Comparison of ENCODE assay signal across 16 cellular contexts in genomic region chr15:43410572-43411214, GRCh38. TPM values are rescaled to one million over a fixed set of nuclear protein-coding genes. Genes with fewer than 3 reads are reported as not detected.
DNase-seq lines count a peak whose midpoint lies in the region; ATAC-seq and TF ChIP-seq lines count a peak whose summit lies in the region.
"Had no signal": no experiment of that assay in that cellular context is flagged by ENCODE, and none has a peak within 500 bp of the region (broad histone marks: within the 10 kb centered on the region; RNA-seq: fewer than 3 reads in every experiment).

No MANE protein-coding gene starts in this region.

- H3K9me3 Mint-ChIP-seq in endodermal cell = no peaks in the 10 kb centered on the region
- no peaks in the 10 kb centered on the region for H3K9me3 Mint-ChIP-seq in neural progenitor cell
- H3K9me3 Mint-ChIP-seq: activated naive CD4-positive, alpha-beta T cell treated with anti-CD3 and anti-CD28 coated beads, Interleukin-2, amount 50 U/mL, for 24 hours had no signal

- H4K20me1 ChIP-seq in neural progenitor cell (ENCODE audit: low read depth) = peaks cover 4% of the 10 kb centered on the region

- peaks cover 88% of the 10 kb centered on the region for H3K36me3 Mint-ChIP-seq in endodermal cell (ENCODE audit: low read depth)
- peaks cover 63% of the 10 kb centered on the region for H3K36me3 Mint-ChIP-seq in neural progenitor cell

- no peaks in the 10 kb centered on the region for H3K27me3 Mint-ChIP-seq in endodermal cell (ENCODE audit: insufficient read depth)
- H3K27me3 Mint-ChIP-seq in neural progenitor cell (ENCODE audit: insufficient read depth, low read depth) = peaks cover 2% of the 10 kb centered on the region
- H3K27me3 Mint-ChIP-seq: activated naive CD4-positive, alpha-beta T cell treated with anti-CD3 and anti-CD28 coated beads, Interleukin-2, amount 50 U/mL, for 24 hours had no signal

- H3K36me3 ChIP-seq in RWPE2 (ENCODE audit: low read depth) = peaks cover 96% of the 10 kb centered on the region
- peaks cover 95% of the 10 kb centered on the region for H3K36me3 ChIP-seq in endodermal cell (ENCODE audit: control insufficient read depth, insufficient read depth, low read length)
- H3K36me3 ChIP-seq in neural progenitor cell = peaks cover 31% of the 10 kb centered on the region

- 93 to 100% methylated on average over 4 to 5 of the region's 5 CpGs for WGBS in endodermal cell (ENCODE audit: insufficient coverage in 1 of 2, insufficient read length in 1 of 2), 2 experiments

- peaks cover 13% of the 10 kb centered on the region for H3F3A ChIP-seq in neural progenitor cell (ENCODE audit: low read depth)

- H3K27ac ChIP-seq in RWPE2 (ENCODE audit: poor library complexity, severe bottlenecking) = no peak overlapping the region
- no peak overlapping the region for H3K27ac ChIP-seq in endodermal cell (ENCODE audit: low read depth, low read length)
- no peak overlapping the region for H3K27ac ChIP-seq in neural progenitor cell
- H3K27ac ChIP-seq: prostate gland had no signal

- peak; percentile 23; the same call in 1 of the 3 replicates for ATAC-seq in RWPE2 (ENCODE audit: low read depth)
- ATAC-seq in Right ventricle myocardium superior (ENCODE audit: poor library complexity) = no peak
- no peak for ATAC-seq in HG03439 (IDR thresholded peaks at IDR 0.05; ENCODE audit: unreplicated experiment)

- H3K27me3 ChIP-seq in RWPE2 (ENCODE audit: insufficient read depth, poor library complexity, severe bottlenecking) (no peaks in the 10 kb centered on the region), endodermal cell (ENCODE audit: control insufficient read depth, insufficient read depth, low read length, poor library complexity, severe bottlenecking) (no peaks in the 10 kb centered on the region), neural progenitor cell (no peaks in the 10 kb centered on the region)

- H3K4me1 Mint-ChIP-seq in endodermal cell (peaks cover 3% of the 10 kb centered on the region), neural progenitor cell (no peaks in the 10 kb centered on the region)
- H3K4me1 Mint-ChIP-seq: activated naive CD4-positive, alpha-beta T cell treated with anti-CD3 and anti-CD28 coated beads, Interleukin-2, amount 50 U/mL, for 24 hours had no signal

- intact Hi-C loops in Right ventricle myocardium superior (cut with DNase I) = no loop called here

- no peaks in the 10 kb centered on the region for H3K4me1 ChIP-seq in RWPE2 (ENCODE audit: insufficient read depth, poor library complexity, severe bottlenecking)
- H3K4me1 ChIP-seq in endodermal cell (ENCODE audit: control insufficient read depth, insufficient read depth, low read length) = peaks cover 3% of the 10 kb centered on the region
- H3K4me1 ChIP-seq in neural progenitor cell = no peaks in the 10 kb centered on the region
- H3K4me1 ChIP-seq: prostate gland had no signal

- H3K4me3 ChIP-seq in RWPE2 (ENCODE audit: severe bottlenecking) (no peak overlapping the region), endodermal cell (ENCODE audit: low read length) (no peak overlapping the region), neural progenitor cell (no peak overlapping the region)
- H3K4me3 ChIP-seq: lung, prostate gland had no signal

- H3K4me3 Mint-ChIP-seq in endodermal cell = no peak overlapping the region
- no peak overlapping the region for H3K4me3 Mint-ChIP-seq in neural progenitor cell
- H3K4me3 Mint-ChIP-seq: activated naive CD4-positive, alpha-beta T cell treated with anti-CD3 and anti-CD28 coated beads, Interleukin-2, amount 50 U/mL, for 24 hours had no signal

- H3K27ac Mint-ChIP-seq in endodermal cell (peak overlapping the region; percentile 41), neural progenitor cell (peak overlapping the region; percentile 39)

- H3K9ac ChIP-seq in endodermal cell (ENCODE audit: extremely low read depth, low read length, poor library complexity, severe bottlenecking) = no peak overlapping the region
- no peak overlapping the region for H3K9ac ChIP-seq in neural progenitor cell

- H3K9me3 ChIP-seq in RWPE2 (ENCODE audit: severe bottlenecking) (no peaks in the 10 kb centered on the region), endodermal cell (ENCODE audit: control insufficient read depth, low read length) (no peaks in the 10 kb centered on the region), neural progenitor cell (ENCODE audit: low read depth) (no peaks in the 10 kb centered on the region)
- H3K9me3 ChIP-seq: prostate gland had no signal

- H3K4me2 ChIP-seq in neural progenitor cell = no peak overlapping the region

- peak; percentile 61 for DNase-seq in EH (ENCODE audit: low read depth)
- no peak for DNase-seq in RWPE2 (ENCODE audit: low spot score)
- no peak for DNase-seq in endodermal cell
- no peak for DNase-seq in neural progenitor cell (ENCODE audit: low spot score)
- no peak for DNase-seq in NCI-H82 (lab: John Stamatoyannopoulos, UW)
- DNase-seq in Right ventricle myocardium superior = no peak
- DNase-seq in ureter (ENCODE audit: low spot score) = no peak
- DNase-seq: activated CD8-positive, alpha-beta memory T cell treated with anti-CD3 and anti-CD28 coated beads for 24 hours; effector memory CD4-positive, alpha-beta T cell; NCI-H2171; stimulated activated CD4-positive, alpha-beta T cell treated with anti-CD3 and anti-CD28 coated beads, Interleukin-1b, Interleukin-23, amount 100 ng/mL, for 48 hours; stimulated activated naive CD4-positive, alpha-beta T cell had no signal

- no peaks in the 10 kb centered on the region for H3K79me2 ChIP-seq in neural progenitor cell (ENCODE audit: low read depth)

- H2AFZ ChIP-seq in neural progenitor cell (replicated peaks) = no peak overlapping the region

- TF ChIP-seq CTCF in RWPE2 (IDR thresholded peaks at IDR 0.05; ENCODE audit: poor library complexity, severe bottlenecking) (no peak), endodermal cell (conservative IDR thresholded peaks at IDR 0.05) (no peak), neural progenitor cell (IDR thresholded peaks at IDR 0.05) (no peak)

RNA-seq across cellular contexts. Expression of gene TUBGCP4, which starts 39.8 kb away (rescaled TPM):
- total RNA-seq in endodermal cell = 10 to 100 TPM; 19.3 to 20.0 TPM
- polyA plus RNA-seq in endodermal cell (2013, experiment 1 of 2) = 20.9 TPM
- 19.5 TPM for polyA plus RNA-seq in endodermal cell (2013, experiment 2 of 2)
- total RNA-seq in neural progenitor cell (ENCODE audit: low replicate concordance) = 14.1 and 15.6 TPM in 2 replicates
- total RNA-seq in Right ventricle myocardium superior = 11.1 TPM
- 19.8 TPM for total RNA-seq in ureter

RNA-seq across cellular contexts. Expression of gene ZSCAN29, which starts 39.9 kb away (rescaled TPM):
- total RNA-seq in endodermal cell (10 to 100 TPM; 44.3 to 45.1 TPM), neural progenitor cell (ENCODE audit: low replicate concordance) (27.1 and 44.6 TPM in 2 replicates), Right ventricle myocardium superior (11.7 TPM), ureter (27.3 TPM)
- 36.8 TPM for polyA plus RNA-seq in endodermal cell (2013, experiment 1 of 2)
- 33.1 TPM for polyA plus RNA-seq in endodermal cell (2013, experiment 2 of 2)
